26 cellular contexts compared by ENCODE assay signal in genomic region chr6:114101255-114101654, GRCh38.
"Had no signal": no experiment of that assay in that cellular context is flagged by ENCODE, and none has a peak within 500 bp of the region (broad histone marks: within the 10 kb centered on the region; RNA-seq: fewer than 3 reads in every experiment).

No MANE protein-coding gene starts in this region.

- H3K4me1 ChIP-seq: left lung, lower lobe of right lung, pancreas, prostate gland, sigmoid colon, spleen, testis, thyroid gland, transverse colon, upper lobe of left lung, vagina had no signal

- H3K27ac ChIP-seq: left lung, lower lobe of right lung, pancreas, prostate gland, sigmoid colon, spleen, testis, thyroid gland, transverse colon, upper lobe of left lung, vagina had no signal

- DNase-seq: hypothalamus; immature natural killer cell; kidney; left colon; left lung; lower lobe of right lung; mammary epithelial cell; naive thymus-derived CD8-positive, alpha-beta T cell; nucleus accumbens; pancreas; posterior cingulate gyrus; retina; right cardiac atrium; sigmoid colon; small intestine; spleen; stimulated activated CD4-positive, alpha-beta T cell treated with anti-CD3 and anti-CD28 coated beads, Interleukin-4, amount 100 ng/mL, for 24 hours; stimulated activated CD8-positive, alpha-beta memory T cell treated with anti-CD3 and anti-CD28 coated beads, Interleukin-4, amount 100 ng/mL, for 48 hours; stimulated activated naive CD4-positive, alpha-beta T cell treated with Interleukin-2 at 50 U/mL for 16 hours; stimulated activated naive CD8-positive, alpha-beta T cell treated with anti-CD3 and anti-CD28 coated beads, Interleukin-15, amount 100 ng/mL, for 72 hours; testis; thyroid gland; transverse colon; upper lobe of left lung had no signal

- H3K4me3 ChIP-seq: left lung, lower lobe of right lung, pancreas, prostate gland, sigmoid colon, spleen, testis, thyroid gland, transverse colon, upper lobe of left lung, vagina had no signal

- H3K27me3 ChIP-seq: left lung, pancreas, sigmoid colon, testis, thyroid gland, transverse colon, upper lobe of left lung, vagina had no signal

- H3K36me3 ChIP-seq: left lung, lower lobe of right lung, pancreas, prostate gland, sigmoid colon, spleen, thyroid gland, transverse colon, upper lobe of left lung, vagina had no signal

- H3K9me3 ChIP-seq: left lung, lower lobe of right lung, pancreas, prostate gland, sigmoid colon, spleen, testis, thyroid gland, transverse colon, upper lobe of left lung, vagina had no signal
